ENCODE assay signal across 1 cellular context in genomic region chr14:34930591-34931069, GRCh38.
A peak's percentile ranks its signal among the peaks of the same experiment; 100 is the strongest.
TF ChIP-seq lines count a peak whose summit lies in the region.

No MANE protein-coding gene starts in this region.

TF ChIP-seq in GM12878, 131 proteins besides CTCF, POLR2A, EP300 and RAD21 (continued from another document):
- TF ChIP-seq ZBTB11 (CRISPR knock-in tag; IDR thresholded peaks at IDR 0.05) (no peak), RAD51 (IDR thresholded peaks at IDR 0.05) (peak; percentile 59; the same call in 1 of the 2 replicates)
TF ChIP-seq in GM12878: peak in this region for 3.
